Comparison of ENCODE assay signal across 8 cellular contexts in genomic region chr3:44554626-44555592, GRCh38. TPM values are rescaled to one million over a fixed set of nuclear protein-coding genes. Genes with fewer than 3 reads are reported as not detected.
DNase-seq lines count a peak whose midpoint lies in the region; ATAC-seq lines count a peak whose summit lies in the region.

Gene ZKSCAN7, plus strand, starts transcription at chr3:44555193. Its CDS starts 1,855 bp downstream, at chr3:44557048.

- POLR2A ChIA-PET in activated CD4-positive, alpha-beta T cell treated with anti-CD3 and anti-CD28 coated beads, Interleukin-2, amount 10 ng/mL, durations not matched to agents 7 days and 5 days (lab: Charles Lee) = no interaction called here

- H3K4me1 Mint-ChIP-seq in activated CD4-positive, alpha-beta T cell treated with anti-CD3 and anti-CD28 coated beads, Interleukin-2, amount 10 ng/mL, durations not matched to agents 7 days and 5 days = peaks cover 15% of the 10 kb centered on the region

- ATAC-seq in GM19351 (IDR thresholded peaks at IDR 0.05; ENCODE audit: unreplicated experiment) (peak; percentile 73), left colon (peak; percentile 73)

- H3K36me3 Mint-ChIP-seq in activated CD4-positive, alpha-beta T cell treated with anti-CD3 and anti-CD28 coated beads, Interleukin-2, amount 10 ng/mL, durations not matched to agents 7 days and 5 days (ENCODE audit: low read depth) = peaks cover 32% of the 10 kb centered on the region

- H3K27ac Mint-ChIP-seq in activated CD4-positive, alpha-beta T cell treated with anti-CD3 and anti-CD28 coated beads, Interleukin-2, amount 10 ng/mL, durations not matched to agents 7 days and 5 days = peak within 1 kb of the TSS; percentile 82

- H3K4me3 Mint-ChIP-seq in activated CD4-positive, alpha-beta T cell treated with anti-CD3 and anti-CD28 coated beads, Interleukin-2, amount 10 ng/mL, durations not matched to agents 7 days and 5 days = peak within 1 kb of the TSS; percentile 79

- peak; percentile 55 for DNase-seq in Ammon's horn (ENCODE audit: low spot score)
- peak; percentile 41 for DNase-seq in KG1 (lab: John Stamatoyannopoulos, UW)
- DNase-seq in activated CD4-positive, alpha-beta T cell treated with anti-CD3 and anti-CD28 coated beads, Interleukin-2, amount 10 ng/mL, durations not matched to agents 7 days and 5 days = peak; percentile 44
- peak; percentile 10 for DNase-seq in cortex of kidney (lab: John Stamatoyannopoulos, UW)
- peak; percentile 41 to 53 for DNase-seq in left colon
- peak; percentile 18 to 45 for DNase-seq in stimulated activated CD4-positive, alpha-beta T cell treated with anti-CD3 and anti-CD28 coated beads, Interleukin-1b, Interleukin-23, amount 100 ng/mL, for 4 hours (ENCODE audit: low read depth in 2 of 2)
- DNase-seq in Kasumi-1 (lab: John Stamatoyannopoulos, UW) = no peak

- intact Hi-C loops in left colon (cut with DNase I, micrococcal nuclease) = no loop called here

- H3K9me3 Mint-ChIP-seq in activated CD4-positive, alpha-beta T cell treated with anti-CD3 and anti-CD28 coated beads, Interleukin-2, amount 10 ng/mL, durations not matched to agents 7 days and 5 days = peaks cover 15% of the 10 kb centered on the region

- no peaks in the 10 kb centered on the region for H3K27me3 Mint-ChIP-seq in activated CD4-positive, alpha-beta T cell treated with anti-CD3 and anti-CD28 coated beads, Interleukin-2, amount 10 ng/mL, durations not matched to agents 7 days and 5 days

- CTCF ChIA-PET in activated CD4-positive, alpha-beta T cell treated with anti-CD3 and anti-CD28 coated beads, Interleukin-2, amount 10 ng/mL, durations not matched to agents 7 days and 5 days (lab: Charles Lee) = interaction anchor here (0.7 to 0.8 kb wide), 2 partner anchors 9 to 217 kb away, joined by 3 read pairs; partner anchors contain the start of gene TCAIM

RNA-seq across cellular contexts. Expression of gene ZKSCAN7, which starts in this region (rescaled TPM):
- under 1 TPM; 0.50 to 0.56 TPM for total RNA-seq in activated CD4-positive, alpha-beta T cell treated with anti-CD3 and anti-CD28 coated beads, Interleukin-2, amount 10 ng/mL, durations not matched to agents 7 days and 5 days
- total RNA-seq in left colon = 1 to 10 TPM; 1.1 TPM

Comparison
In these comparisons a context has a peak if more than half of its experiments do, and no peak if none do; other contexts are left out.
1. Peak in DNase-seq in activated CD4-positive, alpha-beta T cell treated with anti-CD3 and anti-CD28 coated beads, Interleukin-2, amount 10 ng/mL, durations not matched to agents 7 days and 5 days; RNA of the gene not detected or under 1 TPM.
2. DNase-seq: peak in Ammon's horn (single experiment), KG1 (single experiment), cortex of kidney (single experiment), left colon (2 of 2) and stimulated activated CD4-positive, alpha-beta T cell treated with anti-CD3 and anti-CD28 coated beads, Interleukin-1b, Interleukin-23, amount 100 ng/mL, for 4 hours (2 of 2); none in Kasumi-1 (0 of 2).